8 cellular contexts compared by ENCODE assay signal in the genomic region with DNA sequence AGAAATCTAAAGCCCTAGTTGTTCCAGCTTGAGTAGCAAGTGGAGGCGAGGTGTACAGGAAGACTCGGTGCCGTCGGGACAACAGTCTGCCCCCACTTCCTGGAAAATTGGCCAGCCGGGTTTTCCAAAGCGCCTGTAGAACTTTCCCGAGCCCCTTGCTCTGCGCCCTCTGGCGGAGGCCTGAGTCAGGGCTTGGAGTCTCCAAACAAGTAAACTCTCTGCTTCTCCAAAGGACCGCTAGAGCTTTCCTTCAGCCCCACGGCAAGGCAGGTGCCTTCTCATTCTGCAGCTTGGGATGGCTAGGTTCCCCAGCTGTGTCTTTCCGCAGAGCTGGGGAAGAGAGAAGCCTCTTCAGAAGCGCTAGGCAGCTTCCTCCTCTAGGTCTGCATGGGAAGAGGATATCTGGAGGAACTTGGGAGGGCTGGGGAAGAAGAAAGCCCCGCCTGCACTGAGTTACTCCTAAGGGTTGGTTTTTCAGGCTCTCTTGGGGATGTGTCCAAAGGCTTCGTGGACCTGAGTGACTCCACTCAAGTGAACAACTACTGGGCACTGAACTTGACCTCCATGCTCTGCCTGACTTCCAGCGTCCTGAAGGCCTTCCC. TPM values are rescaled to one million over a fixed set of nuclear protein-coding genes. Genes with fewer than 3 reads are reported as not detected.
DNase-seq lines count a peak whose midpoint lies in the region; ATAC-seq, FAIRE-seq and TF ChIP-seq lines count a peak whose summit lies in the region.

No MANE protein-coding gene starts in this region.

- DNase-seq in DMS53 treated with DMSO at 0.1 percent for 48 hours (lab: John Stamatoyannopoulos, UW; ENCODE audit: unreplicated experiment) (peak; percentile 80), Panc1 (ENCODE audit: low read depth, low spot score) (no peak), frontal cortex (ENCODE audit: low spot score in 2 of 2) (peak; percentile 70 to 84)
- peak; percentile 76 for DNase-seq in activated naive CD4-positive, alpha-beta T cell treated with anti-CD3 and anti-CD28 coated beads for 36 hours

- ATAC-seq in GM21825 (IDR thresholded peaks at IDR 0.05; ENCODE audit: unreplicated experiment) (peak; percentile 56), Panc1 (peak; percentile 78)

- H3K4me1 Mint-ChIP-seq in activated naive CD4-positive, alpha-beta T cell treated with anti-CD3 and anti-CD28 coated beads for 36 hours (ENCODE audit: low read depth) = peaks cover 6% of the 10 kb centered on the region

- intact Hi-C loops in Panc1 (cut with micrococcal nuclease; ENCODE audit: unreplicated experiment) = no loop called here
- intact Hi-C loops in activated naive CD4-positive, alpha-beta T cell treated with anti-CD3 and anti-CD28 coated beads for 36 hours (cut with micrococcal nuclease) = loop anchor here (1.0 kb wide), 2 partner anchors 24 to 117 kb away; no protein-coding TSS in a partner anchor

- H3K27ac ChIP-seq in KMS-11 (no peak overlapping the region), Panc1 (ENCODE audit: low read length) (peak overlapping the region; percentile 86), neural cell (ENCODE audit: low read length) (no peak overlapping the region), temporal lobe (ENCODE audit: low read depth, low read length) (peak overlapping the region; percentile 64)

- H3K27me3 Mint-ChIP-seq in activated naive CD4-positive, alpha-beta T cell treated with anti-CD3 and anti-CD28 coated beads for 36 hours (ENCODE audit: low read depth) = peaks cover 63% of the 10 kb centered on the region

- peak; percentile 67 for TF ChIP-seq RAD21 in neural cell (conservative IDR thresholded peaks at IDR 0.05)

- peaks cover 5% of the 10 kb centered on the region for H3K36me3 Mint-ChIP-seq in activated naive CD4-positive, alpha-beta T cell treated with anti-CD3 and anti-CD28 coated beads for 36 hours (ENCODE audit: low read depth)

- no peaks in the 10 kb centered on the region for H3F3A ChIP-seq in neural cell (ENCODE audit: insufficient read depth, low read length, poor library complexity, severe bottlenecking)

- in situ Hi-C loops in Panc1 (cut with HindIII; ENCODE audit: low pct_unique_long_range_greater_than_20kb, low sequenced_read_pairs) = no loop called here

- no peaks in the 10 kb centered on the region for H4K20me1 ChIP-seq in KMS-11 (ENCODE audit: insufficient read depth)
- no peaks in the 10 kb centered on the region for H4K20me1 ChIP-seq in neural cell (ENCODE audit: insufficient read depth)

- H3K79me2 ChIP-seq in KMS-11 (ENCODE audit: insufficient read depth, low read depth) = no peaks in the 10 kb centered on the region
- H3K79me2 ChIP-seq in neural cell (replicated peaks; ENCODE audit: insufficient read depth, low read length) = no peaks in the 10 kb centered on the region

- FAIRE-seq in frontal cortex (lab: Jason Lieb, UNC) = no peak

- peaks cover 14% of the 10 kb centered on the region for H3K27me3 ChIP-seq in KMS-11 (ENCODE audit: insufficient read depth, low read depth)
- H3K27me3 ChIP-seq in Panc1 (ENCODE audit: control insufficient read depth, insufficient read depth, low read length) = no peaks in the 10 kb centered on the region
- peaks cover 43% of the 10 kb centered on the region for H3K27me3 ChIP-seq in neural cell (ENCODE audit: insufficient read depth, low read depth, low read length)

- H3K4me2 ChIP-seq in KMS-11 (peak overlapping the region; percentile 99), neural cell (ENCODE audit: low read length) (peak overlapping the region; percentile 80)

- H2AFZ ChIP-seq in KMS-11 (ENCODE audit: low read depth) (peak overlapping the region; percentile 100), neural cell (ENCODE audit: low read depth, low read length) (no peak overlapping the region)

- no peaks in the 10 kb centered on the region for H3K9me2 ChIP-seq in neural cell (ENCODE audit: insufficient read depth, low read length)

- no peaks in the 10 kb centered on the region for H3K36me3 ChIP-seq in KMS-11 (ENCODE audit: insufficient read depth)
- no peaks in the 10 kb centered on the region; the same call in 1 of the 2 replicates for H3K36me3 ChIP-seq in Panc1 (ENCODE audit: control insufficient read depth, insufficient read depth, low read length)
- H3K36me3 ChIP-seq in neural cell (ENCODE audit: insufficient read depth, low read length) = no peaks in the 10 kb centered on the region

- peak overlapping the region; percentile 76 for H3K4me3 Mint-ChIP-seq in activated naive CD4-positive, alpha-beta T cell treated with anti-CD3 and anti-CD28 coated beads for 36 hours

- H3K27ac Mint-ChIP-seq in activated naive CD4-positive, alpha-beta T cell treated with anti-CD3 and anti-CD28 coated beads for 36 hours = no peak overlapping the region

- TF ChIP-seq CTCF in KMS-11 (conservative IDR thresholded peaks at IDR 0.05; ENCODE audit: low read depth, low read length) (peak; percentile 93), Panc1 (IDR thresholded peaks at IDR 0.05) (peak; percentile 97), neural cell (IDR thresholded peaks at IDR 0.05; ENCODE audit: poor library complexity, severe bottlenecking) (peak; percentile 91)

- CTCF ChIA-PET in Panc1 (lab: Charles Lee) = interaction anchor here (0.6 to 0.8 kb wide), 2 partner anchors 32 to 88 kb away, joined by 3 to 4 read pairs; no protein-coding TSS in a partner anchor
- CTCF ChIA-PET in activated naive CD4-positive, alpha-beta T cell treated with anti-CD3 and anti-CD28 coated beads for 36 hours (lab: Charles Lee) = interaction anchor here (0.6 to 3.1 kb wide), 25 partner anchors 8 to 348 kb away, joined by 3 to 19 read pairs (median 4); no protein-coding TSS in a partner anchor

- TF ChIP-seq EP300 in neural cell (conservative IDR thresholded peaks at IDR 0.05; ENCODE audit: poor library complexity, severe bottlenecking) = no peak

- BruUV-seq in Panc1 (replicated peaks; lab: Mats Ljungman, UMichigan) = no TSS peak

- peaks cover 8% of the 10 kb centered on the region for H3K4me1 ChIP-seq in KMS-11 (ENCODE audit: low read depth, poor library complexity, severe bottlenecking)
- H3K4me1 ChIP-seq in Panc1 (ENCODE audit: control insufficient read depth, insufficient read depth, low read length) = peaks cover 18% of the 10 kb centered on the region

- H3K4me3 ChIP-seq in KMS-11 (IDR thresholded peaks at IDR 0.05; ENCODE audit: insufficient read depth, low read depth, low read length) = peak overlapping the region; percentile 88
- H3K4me3 ChIP-seq in Panc1 (ENCODE audit: low read depth in 2 of 2, low read length in 2 of 2) = peak overlapping the region; percentile 71 to 77
- H3K4me3 ChIP-seq in neural cell (ENCODE audit: low read length) = peak overlapping the region; percentile 66

- H3K9me3 ChIP-seq in Panc1 (ENCODE audit: control insufficient read depth, insufficient read depth, low read depth, low read length) (no peaks in the 10 kb centered on the region), neural cell (ENCODE audit: low read length) (no peaks in the 10 kb centered on the region)

- H3K9ac ChIP-seq in KMS-11 = peak overlapping the region; percentile 49; the same call in 1 of the 2 replicates
- H3K9ac ChIP-seq in neural cell (ENCODE audit: low read length) = no peak overlapping the region

- POLR2A ChIA-PET in Panc1 (lab: Charles Lee) = no interaction called here

- no peaks in the 10 kb centered on the region for H3K9me3 Mint-ChIP-seq in activated naive CD4-positive, alpha-beta T cell treated with anti-CD3 and anti-CD28 coated beads for 36 hours

TF ChIP-seq in neural cell, 6 proteins besides CTCF, POLR2A, EP300 and RAD21:
- TF ChIP-seq EZH2 (IDR thresholded peaks at IDR 0.05; ENCODE audit: borderline replicate concordance, insufficient read depth, low read length, poor library complexity, severe bottlenecking) = no peak
- TF ChIP-seq MXI1 (conservative IDR thresholded peaks at IDR 0.05; ENCODE audit: poor library complexity, severe bottlenecking) = no peak
- TF ChIP-seq TAF1 (IDR thresholded peaks at IDR 0.05; ENCODE audit: low read depth) = no peak
- peak; percentile 87 for TF ChIP-seq SMC3 (conservative IDR thresholded peaks at IDR 0.05; ENCODE audit: poor library complexity)
- no peak for TF ChIP-seq POLR2AphosphoS5 (IDR thresholded peaks at IDR 0.05)
- TF ChIP-seq, protein P1, sequence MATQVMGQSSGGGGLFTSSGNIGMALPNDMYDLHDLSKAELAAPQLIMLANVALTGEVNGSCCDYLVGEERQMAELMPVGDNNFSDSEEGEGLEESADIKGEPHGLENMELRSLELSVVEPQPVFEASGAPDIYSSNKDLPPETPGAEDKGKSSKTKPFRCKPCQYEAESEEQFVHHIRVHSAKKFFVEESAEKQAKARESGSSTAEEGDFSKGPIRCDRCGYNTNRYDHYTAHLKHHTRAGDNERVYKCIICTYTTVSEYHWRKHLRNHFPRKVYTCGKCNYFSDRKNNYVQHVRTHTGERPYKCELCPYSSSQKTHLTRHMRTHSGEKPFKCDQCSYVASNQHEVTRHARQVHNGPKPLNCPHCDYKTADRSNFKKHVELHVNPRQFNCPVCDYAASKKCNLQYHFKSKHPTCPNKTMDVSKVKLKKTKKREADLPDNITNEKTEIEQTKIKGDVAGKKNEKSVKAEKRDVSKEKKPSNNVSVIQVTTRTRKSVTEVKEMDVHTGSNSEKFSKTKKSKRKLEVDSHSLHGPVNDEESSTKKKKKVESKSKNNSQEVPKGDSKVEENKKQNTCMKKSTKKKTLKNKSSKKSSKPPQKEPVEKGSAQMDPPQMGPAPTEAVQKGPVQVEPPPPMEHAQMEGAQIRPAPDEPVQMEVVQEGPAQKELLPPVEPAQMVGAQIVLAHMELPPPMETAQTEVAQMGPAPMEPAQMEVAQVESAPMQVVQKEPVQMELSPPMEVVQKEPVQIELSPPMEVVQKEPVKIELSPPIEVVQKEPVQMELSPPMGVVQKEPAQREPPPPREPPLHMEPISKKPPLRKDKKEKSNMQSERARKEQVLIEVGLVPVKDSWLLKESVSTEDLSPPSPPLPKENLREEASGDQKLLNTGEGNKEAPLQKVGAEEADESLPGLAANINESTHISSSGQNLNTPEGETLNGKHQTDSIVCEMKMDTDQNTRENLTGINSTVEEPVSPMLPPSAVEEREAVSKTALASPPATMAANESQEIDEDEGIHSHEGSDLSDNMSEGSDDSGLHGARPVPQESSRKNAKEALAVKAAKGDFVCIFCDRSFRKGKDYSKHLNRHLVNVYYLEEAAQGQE (IDR thresholded peaks at IDR 0.05; ENCODE audit: borderline replicate concordance) = peak; percentile 46

RNA-seq across cellular contexts. Expression of a gene that starts 0.7 kb away (rescaled TPM):
- total RNA-seq in Panc1 (2021; ENCODE audit: unreplicated experiment) (75.4 TPM), frontal cortex (1.6 TPM), temporal lobe (1.2 TPM)
- 96.2 TPM for polyA plus RNA-seq in Panc1 (2012; ENCODE audit: insufficient read length)
- 1 to 10 TPM; 8.4 to 8.7 TPM for total RNA-seq in activated naive CD4-positive, alpha-beta T cell treated with anti-CD3 and anti-CD28 coated beads for 36 hours
- 0.98 and 1.8 TPM in 2 replicates for polyA plus RNA-seq in neural cell
- polyA minus RNA-seq in neural cell = 0.49 and 0.81 TPM in 2 replicates

RNA-seq across cellular contexts. Expression of a gene that starts 29.4 kb away (rescaled TPM):
- 0.36 TPM for total RNA-seq in Panc1 (2021; ENCODE audit: unreplicated experiment)
- polyA plus RNA-seq in Panc1 (2012; ENCODE audit: insufficient read length) = 0.52 TPM
- total RNA-seq in activated naive CD4-positive, alpha-beta T cell treated with anti-CD3 and anti-CD28 coated beads for 36 hours = not detected
- total RNA-seq in frontal cortex = 11.8 TPM
- polyA plus RNA-seq in neural cell = 0.33 and 0.70 TPM in 2 replicates
- polyA minus RNA-seq in neural cell = not detected in 2 replicates
- 11.1 TPM for total RNA-seq in temporal lobe

Comparison
In these comparisons a context has a peak if more than half of its experiments do, and no peak if none do; other contexts are left out.
1. H3K27ac ChIP-seq: peak in Panc1 (single experiment) and temporal lobe (single experiment); none in KMS-11 (single experiment) and neural cell (single experiment).
2. Peak in every context shown above with its lines, with median percentiles within 50 percentile points of each other: H3K4me3 ChIP-seq and CTCF ChIP-seq.